16 cellular contexts compared by ENCODE assay signal in genomic region chr6:27679968-27680694, GRCh38.
DNase-seq lines count a peak whose midpoint lies in the region; ATAC-seq, FAIRE-seq and TF ChIP-seq lines count a peak whose summit lies in the region.
"Had no signal": no experiment of that assay in that cellular context is flagged by ENCODE, and none has a peak within 500 bp of the region (broad histone marks: within the 10 kb centered on the region; RNA-seq: fewer than 3 reads in every experiment).

No MANE protein-coding gene starts in this region.

- in situ Hi-C loops in GM18951 (cut with MboI; ENCODE audit: low sequenced_read_pairs, unreplicated experiment) = no loop called here

- peak overlapping the region in 3 of 4 donors; percentile 5 to 73 (median 50) for H3K4me3 Mint-ChIP-seq in IgD-negative memory B cell

- H3K79me1 ChIP-seq in H1 (ENCODE audit: low read depth, low read length) = no peaks in the 10 kb centered on the region

- H2AK5ac ChIP-seq in H1 (ENCODE audit: low read depth, low read length) = no peak overlapping the region

- H3K36me3 Mint-ChIP-seq in IgD-negative memory B cell = no peaks in the 10 kb centered on the region

- peak overlapping the region; percentile 62 to 73 (median 71); a peak in 7 of 8 replicates for H3K4me3 ChIP-seq in H1 (ENCODE audit: extremely low read depth in 1 of 4, insufficient read depth in 2 of 4, low read depth in 3 of 4, low read length in 4 of 4)
- peak overlapping the region; percentile 15 for H3K4me3 ChIP-seq in neuron (ENCODE audit: low read length)
- H3K4me3 ChIP-seq: Peyer's patch, thoracic aorta had no signal

- no peak overlapping the region for H2BK20ac ChIP-seq in H1 (ENCODE audit: low read length)

- H3K4ac ChIP-seq in H1 (replicated peaks; ENCODE audit: insufficient read length, low read depth, low read length) = no peak overlapping the region

- H3K23ac ChIP-seq in H1 (ENCODE audit: insufficient read length) = no peak overlapping the region

- peaks cover 0 to 12% (median 4%) of the 10 kb centered on the region in 3 donors for H3K9me3 Mint-ChIP-seq in IgD-negative memory B cell

- peaks cover 2 to 33% (median 27%) of the 10 kb centered on the region in 4 experiments for H3K27me3 ChIP-seq in H1 (replicated peaks in 1 of 4; ENCODE audit: control insufficient read depth in 3 of 4, extremely low read depth in 1 of 4, insufficient read depth in 3 of 4, low read length in 3 of 4)
- peaks cover 32% of the 10 kb centered on the region for H3K27me3 ChIP-seq in neuron (ENCODE audit: insufficient read depth, low read length)

- no peak overlapping the region for H3K56ac ChIP-seq in H1 (replicated peaks; ENCODE audit: insufficient read length, low read depth, low read length)

- H3K9ac ChIP-seq in H1 (replicated peaks in 1 of 4; ENCODE audit: extremely low read depth in 1 of 4, low read depth in 3 of 4, low read length in 3 of 4) = no peak overlapping the region

- CTCF ChIA-PET in H1 (lab: Charles Lee; ENCODE audit: partially characterized antibody) = interaction anchor here (0.5 to 2.0 kb wide), 9 partner anchors 10 to 386 kb away, joined by 3 to 5 read pairs (median 4); no protein-coding TSS in a partner anchor

- POLR2A ChIA-PET in H1 (lab: Charles Lee; ENCODE audit: partially characterized antibody) = interaction anchor here (0.9 to 1.6 kb wide), 2 partner anchors 157 to 533 kb away, joined by 3 read pairs; a partner anchor contains a TSS

- peaks cover 16% of the 10 kb centered on the region; the same call in 1 of the 2 replicates for H3K23me2 ChIP-seq in H1 (ENCODE audit: low read depth, low read length)

- peak; percentile 25 for TF ChIP-seq POLR2A in GM18951 (IDR thresholded peaks at IDR 0.05; ENCODE audit: extremely low read depth, insufficient read depth, insufficient read length)
- no peak for TF ChIP-seq POLR2A in H1 (IDR thresholded peaks at IDR 0.05; ENCODE audit: control extremely low read depth in 1 of 2, low read depth in 2 of 2, low read length in 2 of 2)

- H2BK12ac ChIP-seq in H1 (ENCODE audit: low read depth, low read length) = no peak overlapping the region

- no peak overlapping the region for H4K5ac ChIP-seq in H1 (ENCODE audit: insufficient read length, low read depth, low read length)

- no peak for DNase-seq in H1 (ENCODE audit: low read depth in 1 of 2, low spot score in 2 of 2)
- no peak for DNase-seq in NCI-H2196 treated with DMSO at 0.1 percent for 48 hours (lab: John Stamatoyannopoulos, UW; ENCODE audit: unreplicated experiment)
- DNase-seq in A172 (ENCODE audit: low spot score) = no peak
- DNase-seq in activated CD4-positive, alpha-beta T cell treated with anti-CD3 and anti-CD28 coated beads for 48 hours = no peak
- DNase-seq: amygdala; DND-41; NCI-H2081; Peyer's patch; stimulated activated CD4-positive, alpha-beta T cell treated with anti-CD3 and anti-CD28 coated beads, Interleukin-4, amount 100 ng/mL, for 24 hours had no signal

- H3K36me3 ChIP-seq in H1 (ENCODE audit: control insufficient read depth in 2 of 4, insufficient read depth in 4 of 4, low read length in 3 of 4) (no peaks in the 10 kb centered on the region), neuron (ENCODE audit: insufficient read depth, low read length) (no peaks in the 10 kb centered on the region)
- H3K36me3 ChIP-seq: Peyer's patch, thoracic aorta had no signal

- no peak for FAIRE-seq in H1 (lab: Jason Lieb, UNC)
- FAIRE-seq: HepG2 had no signal

- peaks cover 3 to 18% (median 7%) of the 10 kb centered on the region in 3 donors for H3K4me1 Mint-ChIP-seq in IgD-negative memory B cell

- 10% methylated on average over 47 of the region's 47 CpGs; no CpG with 5 or more reads in 1 of the 2 experiments for WGBS in H1 (ENCODE audit: extremely low coverage in 1 of 2, insufficient coverage in 1 of 2, insufficient read length in 1 of 2, insufficient replicate concordance in 2 of 2, low coverage in 1 of 2, low lambda C conversion rate in 2 of 2, missing lambda C conversion rate in 1 of 2), 2 experiments

- H2BK120ac ChIP-seq in H1 (replicated peaks; ENCODE audit: low read depth, low read length) = no peak overlapping the region

- TF ChIP-seq CTCF in H1 (IDR thresholded peaks at IDR 0.05; ENCODE audit: control extremely low read depth in 1 of 3, insufficient read depth in 1 of 3, low read depth in 1 of 3, low read length in 3 of 3) = no peak

- H3K9me3 ChIP-seq in H1 (ENCODE audit: insufficient read depth in 2 of 2, low read depth in 1 of 2, low read length in 1 of 2) (no peaks in the 10 kb centered on the region), neuron (ENCODE audit: low read length) (no peaks in the 10 kb centered on the region)
- H3K9me3 ChIP-seq: thoracic aorta had no signal

- H3K4me2 ChIP-seq in H1 (ENCODE audit: insufficient read depth in 1 of 2, low read depth in 2 of 2, low read length in 2 of 2) = peak overlapping the region; percentile 81

- H4K91ac ChIP-seq in H1 (replicated peaks; ENCODE audit: insufficient read length, low read length) = no peak overlapping the region

- ATAC-seq in HG02884 (IDR thresholded peaks at IDR 0.05; ENCODE audit: unreplicated experiment) = no peak
- ATAC-seq: HepG2; naive thymus-derived CD8-positive, alpha-beta T cell had no signal

- H3K14ac ChIP-seq in H1 (ENCODE audit: insufficient read length) = no peak overlapping the region

- no peak overlapping the region for H3K27ac ChIP-seq in H1 (ENCODE audit: low read depth, low read length)
- H3K27ac ChIP-seq: Peyer's patch, thoracic aorta had no signal

- H4K8ac ChIP-seq in H1 (ENCODE audit: extremely low read depth, insufficient read depth, low read length) = no peak overlapping the region

- no peak overlapping the region for H3K18ac ChIP-seq in H1 (ENCODE audit: extremely low read depth, low read length)

- no peak for TF ChIP-seq EP300 in H1 (IDR thresholded peaks at IDR 0.05; ENCODE audit: borderline replicate concordance in 1 of 2, low read depth in 2 of 2, low read length in 2 of 2)

- TF ChIP-seq RAD21 in H1 (IDR thresholded peaks at IDR 0.05 in 1 of 2, conservative IDR thresholded peaks at IDR 0.05 in 1 of 2; ENCODE audit: low read depth in 2 of 2, low read length in 2 of 2) = no peak

- no peaks in the 10 kb centered on the region for H3K79me2 ChIP-seq in H1 (ENCODE audit: control insufficient read depth in 1 of 2, insufficient read depth in 2 of 2, low read length in 2 of 2)

- peak overlapping the region; percentile 87 to 97 (median 95) for H3K27ac Mint-ChIP-seq in IgD-negative memory B cell

- peaks cover 0 to 4% (median 0%) of the 10 kb centered on the region in 4 experiments; a peak in 2 of 7 replicates for H3K4me1 ChIP-seq in H1 (replicated peaks in 1 of 4; ENCODE audit: control insufficient read depth in 3 of 4, insufficient read depth in 4 of 4, low read length in 3 of 4)
- peaks cover 4% of the 10 kb centered on the region for H3K4me1 ChIP-seq in neuron (ENCODE audit: insufficient read depth, low read length)
- H3K4me1 ChIP-seq: Peyer's patch had no signal

- H2AFZ ChIP-seq in H1 (ENCODE audit: low read length) (no peak overlapping the region), neuron (ENCODE audit: low read depth, low read length) (no peak overlapping the region)

- peaks cover 53% of the 10 kb centered on the region for H3K27me3 Mint-ChIP-seq in IgD-negative memory B cell

- H2BK5ac ChIP-seq in H1 (ENCODE audit: low read depth, low read length) = no peak overlapping the region

- no peak overlapping the region for H2BK15ac ChIP-seq in H1 (ENCODE audit: low read length)

- H4K20me1 ChIP-seq in H1 (replicated peaks in 1 of 2; ENCODE audit: control insufficient read depth in 1 of 2, insufficient read depth in 2 of 2, low read length in 2 of 2) = no peaks in the 10 kb centered on the region

TF ChIP-seq in H1, 55 proteins besides CTCF, POLR2A, EP300 and RAD21:
- TF ChIP-seq SIX5 (IDR thresholded peaks at IDR 0.05; ENCODE audit: low read depth, low read length) (no peak), NRF1 (IDR thresholded peaks at IDR 0.05; ENCODE audit: low read depth, low read length) (no peak), HDAC6 (IDR thresholded peaks at IDR 0.05; ENCODE audit: low read depth, low read length) (no peak), NANOG (IDR thresholded peaks at IDR 0.05; ENCODE audit: insufficient read depth, low read depth, low read length, poor library complexity, severe bottlenecking) (no peak), BRCA1 (IDR thresholded peaks at IDR 0.05; ENCODE audit: low read depth, low read length) (no peak), JUN (IDR thresholded peaks at IDR 0.05; ENCODE audit: low read depth, low read length) (no peak), EZH2 (IDR thresholded peaks at IDR 0.05; ENCODE audit: low read depth, low read length, severe bottlenecking) (peak; percentile 54), YY1 (IDR thresholded peaks at IDR 0.05; ENCODE audit: low read depth, low read length) (no peak), CBX5 (IDR thresholded peaks at IDR 0.05; ENCODE audit: low read depth, low read length) (no peak), EGR1 (IDR thresholded peaks at IDR 0.05; ENCODE audit: borderline replicate concordance, low read depth, low read length) (no peak), RNF2 (IDR thresholded peaks at IDR 0.05; ENCODE audit: borderline replicate concordance, low read depth, low read length, missing control alignments, poor library complexity, severe bottlenecking) (peak; percentile 51), TCF12 (IDR thresholded peaks at IDR 0.05; ENCODE audit: low read depth, low read length) (no peak), SP2 (IDR thresholded peaks at IDR 0.05; ENCODE audit: low read length) (no peak), BCL11A (IDR thresholded peaks at IDR 0.05; ENCODE audit: low read depth in 2 of 2, low read length in 2 of 2) (no peak), TEAD4 (IDR thresholded peaks at IDR 0.05; ENCODE audit: low read depth, low read length) (no peak), SUZ12 (IDR thresholded peaks at IDR 0.05; ENCODE audit: low read length) (peak; percentile 73; the same call in 1 of the 2 replicates)
- TF ChIP-seq, protein P1, sequence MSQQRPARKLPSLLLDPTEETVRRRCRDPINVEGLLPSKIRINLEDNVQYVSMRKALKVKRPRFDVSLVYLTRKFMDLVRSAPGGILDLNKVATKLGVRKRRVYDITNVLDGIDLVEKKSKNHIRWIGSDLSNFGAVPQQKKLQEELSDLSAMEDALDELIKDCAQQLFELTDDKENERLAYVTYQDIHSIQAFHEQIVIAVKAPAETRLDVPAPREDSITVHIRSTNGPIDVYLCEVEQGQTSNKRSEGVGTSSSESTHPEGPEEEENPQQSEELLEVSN (IDR thresholded peaks at IDR 0.05) = peak; percentile 22; the same call in 1 of the 2 replicates
TF ChIP-seq in H1: peak in this region for 4.
